In genomic region chr5:157558089-157558595, GRCh38 we compare ENCODE assay signal across 11 cellular contexts. TPM values are rescaled to one million over a fixed set of nuclear protein-coding genes. Genes with fewer than 3 reads are reported as not detected.
DNase-seq lines count a peak whose midpoint lies in the region; ATAC-seq and TF ChIP-seq lines count a peak whose summit lies in the region.
"Had no signal": no experiment of that assay in that cellular context is flagged by ENCODE, and none has a peak within 500 bp of the region (broad histone marks: within the 10 kb centered on the region; RNA-seq: fewer than 3 reads in every experiment).

No MANE protein-coding gene starts in this region.

- H3K9me3 Mint-ChIP-seq in IgD-negative memory B cell = no peaks in the 10 kb centered on the region
- H3K9me3 Mint-ChIP-seq in activated T-helper 2 cell treated with anti-CD3 and anti-CD28 coated beads, Interferon-gamma antibody, Interleukin-2, Interleukin-4, amounts not matched to agents 10 μg/mL and 5 μg/mL and 100 μg/mL, durations not matched to agents 14 hours and 24 hours and 36 hours = no peaks in the 10 kb centered on the region
- H3K9me3 Mint-ChIP-seq: central memory CD8-positive, alpha-beta T cell had no signal

- H3K4me3 ChIP-seq in AG09309 (ENCODE audit: control insufficient read depth, low read depth, low read length) (no peak overlapping the region), mesodermal cell (ENCODE audit: extremely low read depth, insufficient read depth, low read length, poor library complexity, severe bottlenecking) (no peak overlapping the region)

- peaks cover 30% of the 10 kb centered on the region for H3K4me1 ChIP-seq in mesodermal cell (ENCODE audit: control insufficient read depth, insufficient read depth, low read length, poor library complexity, severe bottlenecking)

- H3K27ac Mint-ChIP-seq in IgD-negative memory B cell = peak overlapping the region in 2 of 3 donors; percentile 75 to 76
- no peak overlapping the region for H3K27ac Mint-ChIP-seq in activated T-helper 2 cell treated with anti-CD3 and anti-CD28 coated beads, Interferon-gamma antibody, Interleukin-2, Interleukin-4, amounts not matched to agents 10 μg/mL and 5 μg/mL and 100 μg/mL, durations not matched to agents 14 hours and 24 hours and 36 hours

- peak overlapping the region; percentile 74 for H3K27ac ChIP-seq in mesodermal cell (ENCODE audit: low read depth, low read length, severe bottlenecking)

- no peaks in the 10 kb centered on the region for H3K9me3 ChIP-seq in mesodermal cell (ENCODE audit: control insufficient read depth, low read length)

- peaks cover 89% of the 10 kb centered on the region for H3K36me3 ChIP-seq in mesodermal cell (ENCODE audit: control insufficient read depth, insufficient read depth, low read length)

- no peaks in the 10 kb centered on the region for H3K27me3 Mint-ChIP-seq in IgD-negative memory B cell
- no peaks in the 10 kb centered on the region for H3K27me3 Mint-ChIP-seq in activated T-helper 2 cell treated with anti-CD3 and anti-CD28 coated beads, Interferon-gamma antibody, Interleukin-2, Interleukin-4, amounts not matched to agents 10 μg/mL and 5 μg/mL and 100 μg/mL, durations not matched to agents 14 hours and 24 hours and 36 hours (ENCODE audit: low read depth)
- H3K27me3 Mint-ChIP-seq: central memory CD8-positive, alpha-beta T cell had no signal

- 94 to 95% methylated on average over 2 of the region's 4 CpGs for WGBS in mesodermal cell (ENCODE audit: insufficient coverage in 2 of 2), 2 experiments

- peak overlapping the region in 2 of 4 donors; percentile 45 to 51 for H3K4me3 Mint-ChIP-seq in IgD-negative memory B cell
- no peak overlapping the region for H3K4me3 Mint-ChIP-seq in activated T-helper 2 cell treated with anti-CD3 and anti-CD28 coated beads, Interferon-gamma antibody, Interleukin-2, Interleukin-4, amounts not matched to agents 10 μg/mL and 5 μg/mL and 100 μg/mL, durations not matched to agents 14 hours and 24 hours and 36 hours (ENCODE audit: low read depth)
- H3K4me3 Mint-ChIP-seq: central memory CD8-positive, alpha-beta T cell had no signal

- intact Hi-C loops in activated T-helper 2 cell treated with anti-CD3 and anti-CD28 coated beads, Interferon-gamma antibody, Interleukin-2, Interleukin-4, amounts not matched to agents 10 μg/mL and 5 μg/mL and 100 μg/mL, durations not matched to agents 14 hours and 24 hours and 36 hours (cut with micrococcal nuclease) = no loop called here

- no peak for TF ChIP-seq CTCF in AG09309 (IDR thresholded peaks at IDR 0.05; ENCODE audit: control insufficient read depth, insufficient read depth, low read depth, low read length, missing control alignments)

- H3K36me3 Mint-ChIP-seq in IgD-negative memory B cell = peaks cover 12% of the 10 kb centered on the region
- peaks cover 91% of the 10 kb centered on the region for H3K36me3 Mint-ChIP-seq in activated T-helper 2 cell treated with anti-CD3 and anti-CD28 coated beads, Interferon-gamma antibody, Interleukin-2, Interleukin-4, amounts not matched to agents 10 μg/mL and 5 μg/mL and 100 μg/mL, durations not matched to agents 14 hours and 24 hours and 36 hours (ENCODE audit: low read depth)

- peak; percentile 39 for DNase-seq in AG09309 (ENCODE audit: low read depth)
- peak; percentile 74 for DNase-seq in brain pericyte (ENCODE audit: low read depth, low spot score)
- DNase-seq in central memory CD4-positive, alpha-beta T cell = no peak
- no peak for DNase-seq in activated T-helper 2 cell treated with anti-CD3 and anti-CD28 coated beads, Interferon-gamma antibody, Interleukin-2, Interleukin-4, amounts not matched to agents 10 μg/mL and 5 μg/mL and 100 μg/mL, durations not matched to agents 14 hours and 24 hours and 36 hours (ENCODE audit: low spot score)
- DNase-seq in superior temporal gyrus (ENCODE audit: extremely low spot score) = no peak
- DNase-seq: activated CD4-positive, alpha-beta T cell treated with anti-CD3 and anti-CD28 coated beads, Interleukin-2, amount 50 U/mL, for 1 hour; stimulated activated naive CD8-positive, alpha-beta T cell treated with anti-CD3 and anti-CD28 coated beads, Interleukin-15, Interleukin-2, amounts not matched to agents 100 U/mL and 50 U/mL, for 24 hours had no signal

- no peak for ATAC-seq in HG02970 (IDR thresholded peaks at IDR 0.05; ENCODE audit: low FRiP score, unreplicated experiment)
- ATAC-seq: stimulated activated naive CD8-positive, alpha-beta T cell treated with anti-CD3 and anti-CD28 coated beads, Interleukin-15, Interleukin-2, amounts not matched to agents 100 U/mL and 50 U/mL, for 24 hours had no signal

- H3K4me1 Mint-ChIP-seq in IgD-negative memory B cell = peaks cover 73 to 79% (median 77%) of the 10 kb centered on the region in 3 donors
- peaks cover 71% of the 10 kb centered on the region for H3K4me1 Mint-ChIP-seq in activated T-helper 2 cell treated with anti-CD3 and anti-CD28 coated beads, Interferon-gamma antibody, Interleukin-2, Interleukin-4, amounts not matched to agents 10 μg/mL and 5 μg/mL and 100 μg/mL, durations not matched to agents 14 hours and 24 hours and 36 hours (ENCODE audit: low read depth)

RNA-seq across cellular contexts. Expression of gene ADAM19, which starts 17.4 kb away (rescaled TPM):
- polyA plus RNA-seq in IgD-negative memory B cell = 45.1 TPM
- polyA plus RNA-seq in mesodermal cell (2013, experiment 1 of 2) = 122 TPM
- polyA plus RNA-seq in mesodermal cell (2013, experiment 2 of 2) = 104 TPM
- 229 and 237 TPM in 2 replicates for total RNA-seq in activated T-helper 2 cell treated with anti-CD3 and anti-CD28 coated beads, Interferon-gamma antibody, Interleukin-2, Interleukin-4, amounts not matched to agents 10 μg/mL and 5 μg/mL and 100 μg/mL, durations not matched to agents 14 hours and 24 hours and 36 hours

Comparison
In these comparisons a context has a peak if more than half of its experiments do, and no peak if none do; other contexts are left out.
1. DNase-seq: peak in AG09309 (single experiment) and brain pericyte (single experiment); none in central memory CD4-positive, alpha-beta T cell (single experiment), activated T-helper 2 cell treated with anti-CD3 and anti-CD28 coated beads, Interferon-gamma antibody, Interleukin-2, Interleukin-4, amounts not matched to agents 10 μg/mL and 5 μg/mL and 100 μg/mL, durations not matched to agents 14 hours and 24 hours and 36 hours (single experiment) and superior temporal gyrus (single experiment).